ENCODE assay signal across 13 cellular contexts in the genomic region with DNA sequence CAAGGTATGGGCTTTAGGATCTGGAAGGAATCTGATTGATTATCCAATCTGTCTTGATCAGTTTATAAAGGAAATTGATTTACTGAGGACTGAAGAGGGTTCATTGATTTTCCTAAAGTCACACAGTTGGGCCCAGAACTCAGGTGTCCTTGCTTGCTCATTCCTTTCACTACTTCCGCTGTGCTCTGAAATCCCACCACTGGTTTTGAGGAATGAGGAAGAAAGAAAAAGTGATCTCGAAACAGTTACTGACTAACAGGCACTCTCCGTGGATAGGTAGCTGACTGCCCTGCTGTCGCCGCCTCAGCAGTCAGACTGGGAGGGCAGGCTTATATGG. TPM values are rescaled to one million over a fixed set of nuclear protein-coding genes. Genes with fewer than 3 reads are reported as not detected.
DNase-seq lines count a peak whose midpoint lies in the region; ATAC-seq and TF ChIP-seq lines count a peak whose summit lies in the region.
"Had no signal": no experiment of that assay in that cellular context is flagged by ENCODE, and none has a peak within 500 bp of the region (broad histone marks: within the 10 kb centered on the region; RNA-seq: fewer than 3 reads in every experiment).

A gene with protein sequence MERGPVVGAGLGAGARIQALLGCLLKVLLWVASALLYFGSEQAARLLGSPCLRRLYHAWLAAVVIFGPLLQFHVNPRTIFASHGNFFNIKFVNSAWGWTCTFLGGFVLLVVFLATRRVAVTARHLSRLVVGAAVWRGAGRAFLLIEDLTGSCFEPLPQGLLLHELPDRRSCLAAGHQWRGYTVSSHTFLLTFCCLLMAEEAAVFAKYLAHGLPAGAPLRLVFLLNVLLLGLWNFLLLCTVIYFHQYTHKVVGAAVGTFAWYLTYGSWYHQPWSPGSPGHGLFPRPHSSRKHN (plus strand): TSS at position 280 of the 337 bp plus-strand sequence. CDS start 905 bp downstream, outside the sequence.

- no peak for DNase-seq in T-cell
- no peak for DNase-seq in right atrium auricular region (ENCODE audit: low spot score)
- DNase-seq in skeletal muscle cell (ENCODE audit: low read depth) = no peak
- no peak for DNase-seq in osteoblast (ENCODE audit: insufficient read length, low spot score, missing footprints)
- no peak for DNase-seq in Karpas-422
- DNase-seq in endodermal cell = no peak
- DNase-seq: dermis blood vessel endothelial cell, IMR-90, NCI-H524 had no signal

- ATAC-seq in T-cell (replicated peaks in 1 of 4) (no peak), HG02642 (IDR thresholded peaks at IDR 0.05; ENCODE audit: poor library complexity, unreplicated experiment) (no peak)

- H4K20me1 ChIP-seq in Loucy (ENCODE audit: insufficient read depth, low read length, poor library complexity, severe bottlenecking) (no peaks in the 10 kb centered on the region), osteoblast (ENCODE audit: insufficient read depth, low read length) (no peaks in the 10 kb centered on the region), Karpas-422 (ENCODE audit: insufficient read depth, low read depth, low read length) (no peaks in the 10 kb centered on the region)

- H3K27ac ChIP-seq in right atrium auricular region = peak within 1 kb of the TSS; percentile 86 to 94
- H3K27ac ChIP-seq in osteoblast (ENCODE audit: low read depth, low read length) = no peak within 1 kb of the TSS
- no peak within 1 kb of the TSS for H3K27ac ChIP-seq in Karpas-422 (ENCODE audit: low read length)
- no peak within 1 kb of the TSS for H3K27ac ChIP-seq in endodermal cell (ENCODE audit: low read depth, low read length)
- H3K27ac ChIP-seq: C4-2B had no signal

- no peaks in the 10 kb centered on the region for H3F3A ChIP-seq in Loucy (ENCODE audit: low read depth)

- H3K4me2 ChIP-seq in Loucy (ENCODE audit: low read depth, low read length, poor library complexity, severe bottlenecking) = peak within 1 kb of the TSS; percentile 12
- no peak within 1 kb of the TSS for H3K4me2 ChIP-seq in osteoblast (ENCODE audit: insufficient read depth, low read length)
- H3K4me2 ChIP-seq in Karpas-422 (ENCODE audit: low read depth, low read length, poor library complexity, severe bottlenecking) = no peak within 1 kb of the TSS

- TF ChIP-seq CTCF in Loucy (conservative IDR thresholded peaks at IDR 0.05; ENCODE audit: low read length) = no peak
- TF ChIP-seq CTCF in right atrium auricular region (IDR thresholded peaks at IDR 0.05) = no peak
- no peak for TF ChIP-seq CTCF in osteoblast (IDR thresholded peaks at IDR 0.05; ENCODE audit: extremely low read depth, low read depth, low read length)
- no peak for TF ChIP-seq CTCF in endodermal cell (conservative IDR thresholded peaks at IDR 0.05)

- no peaks in the 10 kb centered on the region for H3K9me3 ChIP-seq in Loucy (ENCODE audit: insufficient read depth, low read depth, low read length)
- H3K9me3 ChIP-seq in right atrium auricular region = no peaks in the 10 kb centered on the region
- no peaks in the 10 kb centered on the region for H3K9me3 ChIP-seq in osteoblast (ENCODE audit: low read depth, low read length)
- no peaks in the 10 kb centered on the region for H3K9me3 ChIP-seq in Karpas-422 (ENCODE audit: low read length)
- no peaks in the 10 kb centered on the region for H3K9me3 ChIP-seq in endodermal cell (ENCODE audit: control insufficient read depth, low read length)

- no peaks in the 10 kb centered on the region for H3K9me2 ChIP-seq in Loucy (replicated peaks; ENCODE audit: low read depth, low read length)
- no peaks in the 10 kb centered on the region for H3K9me2 ChIP-seq in Karpas-422 (replicated peaks; ENCODE audit: insufficient read depth, low read length)

- H3K36me3 ChIP-seq in Loucy (ENCODE audit: insufficient read depth, low read length) = no peaks in the 10 kb centered on the region
- no peaks in the 10 kb centered on the region for H3K36me3 ChIP-seq in right atrium auricular region
- H3K36me3 ChIP-seq in osteoblast (ENCODE audit: insufficient read depth, low read length) = no peaks in the 10 kb centered on the region
- no peaks in the 10 kb centered on the region for H3K36me3 ChIP-seq in Karpas-422 (ENCODE audit: insufficient read depth, low read length)
- no peaks in the 10 kb centered on the region for H3K36me3 ChIP-seq in endodermal cell (ENCODE audit: control insufficient read depth, insufficient read depth, low read length)

- H3K4me1 Mint-ChIP-seq in T-cell = peaks cover 23 to 28% (median 24%) of the 10 kb centered on the region in 3 donors
- H3K4me1 Mint-ChIP-seq in endodermal cell = peaks cover 2% of the 10 kb centered on the region

- POLR2A ChIA-PET in T-cell (lab: Charles Lee) = interaction anchor here in 1 of 2 donors (0.7 kb wide), 1 partner anchor 14 kb away, joined by 4 read pairs; no protein-coding TSS in a partner anchor

- 82 to 94% methylated on average over 3 to 5 of the region's 5 CpGs for WGBS in endodermal cell (ENCODE audit: insufficient coverage in 1 of 2, insufficient read length in 1 of 2), 2 experiments

- H3K36me3 Mint-ChIP-seq in T-cell = no peaks in the 10 kb centered on the region
- no peaks in the 10 kb centered on the region for H3K36me3 Mint-ChIP-seq in endodermal cell (ENCODE audit: low read depth)

- H3K4me1 ChIP-seq in Loucy (ENCODE audit: insufficient read depth, low read length, poor library complexity, severe bottlenecking) (peaks cover 19% of the 10 kb centered on the region), right atrium auricular region (peaks cover 0 to 31% of the 10 kb centered on the region in 2 donors), osteoblast (ENCODE audit: insufficient read depth, low read length) (peaks cover under 1% of the 10 kb centered on the region), Karpas-422 (ENCODE audit: low read length) (peaks cover 4% of the 10 kb centered on the region), endodermal cell (ENCODE audit: control insufficient read depth, insufficient read depth, low read length) (no peaks in the 10 kb centered on the region)

- no peak within 1 kb of the TSS for H2AFZ ChIP-seq in Loucy (ENCODE audit: low read length)
- no peak within 1 kb of the TSS for H2AFZ ChIP-seq in osteoblast (ENCODE audit: low read length)
- H2AFZ ChIP-seq in Karpas-422 (ENCODE audit: low read length) = no peak within 1 kb of the TSS

- CTCF ChIA-PET in T-cell (lab: Charles Lee) = interaction anchor here in 1 of 2 donors (1.3 kb wide), 1 partner anchor 15 kb away, joined by 3 read pairs; no protein-coding TSS in a partner anchor

- H3K27me3 Mint-ChIP-seq in T-cell (no peaks in the 10 kb centered on the region), endodermal cell (ENCODE audit: insufficient read depth) (no peaks in the 10 kb centered on the region)

- H3K27ac Mint-ChIP-seq in T-cell (peak within 1 kb of the TSS; percentile 77 to 80), endodermal cell (no peak within 1 kb of the TSS)
- H3K27ac Mint-ChIP-seq: mesothelial cell of epicardium had no signal

- peak within 1 kb of the TSS; percentile 17 for H3K9ac ChIP-seq in Loucy (ENCODE audit: low read depth, low read length, poor library complexity, severe bottlenecking)
- no peak within 1 kb of the TSS for H3K9ac ChIP-seq in Karpas-422 (ENCODE audit: low read length)
- H3K9ac ChIP-seq in endodermal cell (ENCODE audit: extremely low read depth, low read length, poor library complexity, severe bottlenecking) = no peak within 1 kb of the TSS

- H3K79me2 ChIP-seq in Loucy (ENCODE audit: insufficient read depth, low read length) (no peaks in the 10 kb centered on the region), osteoblast (ENCODE audit: insufficient read depth, low read length) (no peaks in the 10 kb centered on the region), Karpas-422 (ENCODE audit: low read length) (no peaks in the 10 kb centered on the region)

- H3K4me3 ChIP-seq in Loucy (ENCODE audit: low read length, poor library complexity, severe bottlenecking) (no peak within 1 kb of the TSS), right atrium auricular region (peak within 1 kb of the TSS; percentile 39), skeletal muscle cell (ENCODE audit: low read depth, low read length) (peak within 1 kb of the TSS; percentile 38), osteoblast (ENCODE audit: insufficient read depth, low read length) (no peak within 1 kb of the TSS), Karpas-422 (ENCODE audit: low read length) (no peak within 1 kb of the TSS), endodermal cell (ENCODE audit: low read length) (no peak within 1 kb of the TSS)

- no peaks in the 10 kb centered on the region for H3K27me3 ChIP-seq in Loucy (ENCODE audit: insufficient read depth, low read length, poor library complexity, severe bottlenecking)
- H3K27me3 ChIP-seq in right atrium auricular region = no peaks in the 10 kb centered on the region
- H3K27me3 ChIP-seq in osteoblast (ENCODE audit: insufficient read depth, low read length) = no peaks in the 10 kb centered on the region
- no peaks in the 10 kb centered on the region for H3K27me3 ChIP-seq in Karpas-422 (ENCODE audit: low read length)
- H3K27me3 ChIP-seq in endodermal cell (ENCODE audit: control insufficient read depth, insufficient read depth, low read length, poor library complexity, severe bottlenecking) = no peaks in the 10 kb centered on the region

- H3K9me3 Mint-ChIP-seq in T-cell = no peaks in the 10 kb centered on the region
- no peaks in the 10 kb centered on the region for H3K9me3 Mint-ChIP-seq in endodermal cell
- H3K9me3 Mint-ChIP-seq: mesothelial cell of epicardium had no signal

- H3K4me3 Mint-ChIP-seq in T-cell = no peak within 1 kb of the TSS
- no peak within 1 kb of the TSS for H3K4me3 Mint-ChIP-seq in endodermal cell
- H3K4me3 Mint-ChIP-seq: mesothelial cell of epicardium had no signal

RNA-seq across cellular contexts. Expression of the gene that starts here (rescaled TPM):
- 1 to 10 TPM; 2.5 to 3.5 (median 3.2) TPM for total RNA-seq in T-cell
- 100 to 1,000 TPM in 1 of 2 donors, 10 to 100 TPM in 1; 74.3 to 180 TPM for total RNA-seq in right atrium auricular region
- total RNA-seq in osteoblast = 0.29 and 0.72 TPM in 2 replicates
- 0.89 and 1.6 TPM in 2 replicates for total RNA-seq in Karpas-422 (2014; rRNA removed; shearing (Covaris generic); ENCODE audit: low replicate concordance)
- total RNA-seq in endodermal cell = 1 to 10 TPM in 1 of 2 donors, not detected in 1; 1.1 TPM
- 0.32 TPM for polyA plus RNA-seq in endodermal cell (2013, experiment 1 of 2)
- not detected for polyA plus RNA-seq in endodermal cell (2013, experiment 2 of 2)
- total RNA-seq: IMR-90 had no signal
- polyA plus RNA-seq: IMR-90 had no signal

Comparison
In these comparisons a context has a peak if more than half of its experiments do, and no peak if none do; other contexts are left out.
1. RNA of the gene that starts here (total RNA-seq): 74.3 to 180 TPM in right atrium auricular region; 2.5 to 3.5 TPM in T-cell, 1.1 TPM in endodermal cell, 0.89 to 1.6 TPM in Karpas-422 and 0.29 to 0.72 TPM in osteoblast; every median in the first group is over 10 times any median in the second.
2. H3K4me3 ChIP-seq: peak in right atrium auricular region (2 of 2) and skeletal muscle cell (single experiment); none in Loucy (single experiment), osteoblast (single experiment), Karpas-422 (single experiment) and endodermal cell (single experiment).
3. H3K27ac ChIP-seq: peak in right atrium auricular region (2 of 2); none in osteoblast (single experiment), Karpas-422 (single experiment) and endodermal cell (single experiment).